ENCODE assay signal across 8 cellular contexts in genomic region chrX:153935326-153935851, GRCh38. TPM values are rescaled to one million over a fixed set of nuclear protein-coding genes. Genes with fewer than 3 reads are reported as not detected.
DNase-seq lines count a peak whose midpoint lies in the region; ATAC-seq and TF ChIP-seq lines count a peak whose summit lies in the region.

No MANE protein-coding gene starts in this region.

- POLR2A ChIA-PET in MCF 10A (lab: Yijun Ruan, JAX): interaction anchor here (0.8 to 1.2 kb wide), 3 partner anchors 136 to 475 kb away, joined by 3 to 4 read pairs (median 3); no protein-coding TSS in a partner anchor

- peaks cover 35% of the 10 kb centered on the region for H3K27me3 Mint-ChIP-seq in MCF 10A (ENCODE audit: insufficient read depth, unreplicated experiment)
- peaks cover 0 to 2% of the 10 kb centered on the region in 2 donors for H3K27me3 Mint-ChIP-seq in natural killer cell treated with Interleukin-12 subunit alpha and Interleukin-12 subunit beta and Interleukin-15 and Interleukin-18, amount 100 ng/mL, for 72 hours

- no TSS peak for BruUV-seq in MCF 10A (replicated peaks; lab: Mats Ljungman, UMichigan)

- H3K27ac Mint-ChIP-seq in MCF 10A (ENCODE audit: low read depth, unreplicated experiment): no peak overlapping the region
- H3K27ac Mint-ChIP-seq in natural killer cell treated with Interleukin-12 subunit alpha and Interleukin-12 subunit beta and Interleukin-15 and Interleukin-18, amount 100 ng/mL, for 72 hours: no peak overlapping the region

- DNase-seq in NCI-H1417 (lab: John Stamatoyannopoulos, UW) (peak; percentile 34 to 73 (median 57)), NCI-H1417 treated with DMSO at 0.1 percent for 48 hours (lab: John Stamatoyannopoulos, UW) (no peak), MCF 10A (ENCODE audit: unreplicated experiment) (no peak), T-helper 9 cell (no peak)
- DNase-seq in natural killer cell treated with Interleukin-12 subunit alpha and Interleukin-12 subunit beta and Interleukin-15 and Interleukin-18, amount 100 ng/mL, for 72 hours (ENCODE audit: low spot score): no peak
- no peak for DNase-seq in activated CD4-positive, alpha-beta T cell treated with anti-CD3 and anti-CD28 coated beads for 1 hour

- H3K9me3 Mint-ChIP-seq in MCF 10A (ENCODE audit: unreplicated experiment): no peaks in the 10 kb centered on the region
- H3K9me3 Mint-ChIP-seq in natural killer cell treated with Interleukin-12 subunit alpha and Interleukin-12 subunit beta and Interleukin-15 and Interleukin-18, amount 100 ng/mL, for 72 hours: no peaks in the 10 kb centered on the region

- ATAC-seq in HG03571 (IDR thresholded peaks at IDR 0.05; ENCODE audit: unreplicated experiment): peak; percentile 23
- no peak for ATAC-seq in natural killer cell treated with Interleukin-12 subunit alpha and Interleukin-12 subunit beta and Interleukin-15 and Interleukin-18, amount 100 ng/mL, for 72 hours
- no peak for ATAC-seq in GM19035 (IDR thresholded peaks at IDR 0.05; ENCODE audit: unreplicated experiment)

- no peaks in the 10 kb centered on the region for H3K4me1 Mint-ChIP-seq in MCF 10A (ENCODE audit: insufficient read depth, unreplicated experiment)
- H3K4me1 Mint-ChIP-seq in natural killer cell treated with Interleukin-12 subunit alpha and Interleukin-12 subunit beta and Interleukin-15 and Interleukin-18, amount 100 ng/mL, for 72 hours (ENCODE audit: low read depth in 2 of 2): peaks cover 4 to 18% of the 10 kb centered on the region in 2 donors

- CTCF ChIA-PET in MCF 10A (lab: Yijun Ruan, JAX): interaction anchor here (0.6 to 2.2 kb wide), 3 partner anchors 12 to 180 kb away, joined by 3 to 15 read pairs (median 3); no protein-coding TSS in a partner anchor

- TF ChIP-seq CTCF in MCF 10A (IDR thresholded peaks at IDR 0.05; ENCODE audit: unreplicated experiment): no peak

- intact Hi-C loops in MCF 10A (cut with micrococcal nuclease): no loop called here

- peak overlapping the region; percentile 60 for H3K4me3 Mint-ChIP-seq in MCF 10A (ENCODE audit: unreplicated experiment)
- H3K4me3 Mint-ChIP-seq in natural killer cell treated with Interleukin-12 subunit alpha and Interleukin-12 subunit beta and Interleukin-15 and Interleukin-18, amount 100 ng/mL, for 72 hours: peak overlapping the region; percentile 56

- H3K36me3 Mint-ChIP-seq in MCF 10A (ENCODE audit: insufficient read depth, unreplicated experiment): peaks cover 10% of the 10 kb centered on the region
- H3K36me3 Mint-ChIP-seq in natural killer cell treated with Interleukin-12 subunit alpha and Interleukin-12 subunit beta and Interleukin-15 and Interleukin-18, amount 100 ng/mL, for 72 hours: no peaks in the 10 kb centered on the region

RNA-seq across cellular contexts. Expression of gene NAA10, which starts 0.6 kb away (rescaled TPM):
- total RNA-seq in MCF 10A (2022): 166 and 196 TPM in 2 replicates
- 100 to 1,000 TPM; 115 to 175 TPM for total RNA-seq in natural killer cell treated with Interleukin-12 subunit alpha and Interleukin-12 subunit beta and Interleukin-15 and Interleukin-18, amount 100 ng/mL, for 72 hours

RNA-seq across cellular contexts. Expression of gene RENBP, which starts 9.1 kb away (rescaled TPM):
- 0.23 TPM in 1 of 2 replicates, not detected in the other for total RNA-seq in MCF 10A (2022)
- total RNA-seq in natural killer cell treated with Interleukin-12 subunit alpha and Interleukin-12 subunit beta and Interleukin-15 and Interleukin-18, amount 100 ng/mL, for 72 hours: 1 to 10 TPM; 4.8 to 5.4 TPM

RNA-seq across cellular contexts. Expression of gene ARHGAP4, which starts 9.3 kb away (rescaled TPM):
- total RNA-seq in MCF 10A (2022): 2.3 and 2.6 TPM in 2 replicates
- total RNA-seq in natural killer cell treated with Interleukin-12 subunit alpha and Interleukin-12 subunit beta and Interleukin-15 and Interleukin-18, amount 100 ng/mL, for 72 hours: 100 to 1,000 TPM; 155 to 276 TPM

RNA-seq across cellular contexts. Expression of gene AVPR2, which starts 30.9 kb away (rescaled TPM):
- not detected in 2 replicates for total RNA-seq in MCF 10A (2022)
- total RNA-seq in natural killer cell treated with Interleukin-12 subunit alpha and Interleukin-12 subunit beta and Interleukin-15 and Interleukin-18, amount 100 ng/mL, for 72 hours: not detected

RNA-seq across cellular contexts. Expression of gene HCFC1, which starts 36.2 kb away (rescaled TPM):
- 40.3 and 44.5 TPM in 2 replicates for total RNA-seq in MCF 10A (2022)
- total RNA-seq in natural killer cell treated with Interleukin-12 subunit alpha and Interleukin-12 subunit beta and Interleukin-15 and Interleukin-18, amount 100 ng/mL, for 72 hours: 100 to 1,000 TPM; 105 to 131 TPM

Comparison
In these comparisons a context has a peak if more than half of its experiments do, and no peak if none do; other contexts are left out.
1. DNase-seq: peak in NCI-H1417 (3 of 3); none in NCI-H1417 treated with DMSO at 0.1 percent for 48 hours (single experiment), MCF 10A (single experiment), natural killer cell treated with Interleukin-12 subunit alpha and Interleukin-12 subunit beta and Interleukin-15 and Interleukin-18, amount 100 ng/mL, for 72 hours (single experiment), T-helper 9 cell (single experiment) and activated CD4-positive, alpha-beta T cell treated with anti-CD3 and anti-CD28 coated beads for 1 hour (single experiment).
2. RNA of gene ARHGAP4, which starts 9.3 kb away (total RNA-seq): 155 to 276 TPM in natural killer cell treated with Interleukin-12 subunit alpha and Interleukin-12 subunit beta and Interleukin-15 and Interleukin-18, amount 100 ng/mL, for 72 hours; 2.3 to 2.6 TPM in MCF 10A; every median in the first group is over 10 times any median in the second.